Comparison of ENCODE assay signal across 17 cellular contexts in the genomic region with DNA sequence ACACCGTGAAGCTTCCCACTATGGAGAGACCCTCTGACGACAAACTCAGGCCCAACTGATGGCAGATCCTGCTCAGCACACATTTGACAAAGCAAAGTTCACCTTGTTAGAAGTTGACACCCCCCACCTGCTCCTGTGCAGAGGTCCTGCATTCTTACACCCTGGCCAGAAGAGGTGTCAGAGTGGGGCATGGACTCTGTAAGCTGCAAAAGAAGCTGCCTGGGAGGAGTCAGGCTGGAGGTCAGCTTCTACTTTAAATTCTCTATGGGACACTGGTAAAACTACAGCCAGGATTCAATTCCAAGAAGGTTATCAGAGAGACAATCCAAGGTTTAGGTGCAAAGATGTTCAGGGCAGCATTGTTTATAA. TPM values are rescaled to one million over a fixed set of nuclear protein-coding genes. Genes with fewer than 3 reads are reported as not detected.
DNase-seq lines count a peak whose midpoint lies in the region; ATAC-seq and TF ChIP-seq lines count a peak whose summit lies in the region.
"Had no signal": no experiment of that assay in that cellular context is flagged by ENCODE, and none has a peak within 500 bp of the region (broad histone marks: within the 10 kb centered on the region; RNA-seq: fewer than 3 reads in every experiment).

No MANE protein-coding gene starts in this region.

- peak; percentile 34 for DNase-seq in Calu3
- no peak for DNase-seq in IMR-90
- no peak for DNase-seq in mammary epithelial cell
- no peak for DNase-seq in osteoblast (ENCODE audit: insufficient read length, low spot score, missing footprints)
- no peak for DNase-seq in lower leg skin (ENCODE audit: low spot score in 2 of 2)
- DNase-seq in SJCRH30: no peak
- no peak for DNase-seq in Right ventricle myocardium inferior (ENCODE audit: missing footprints)
- DNase-seq: activated CD8-positive, alpha-beta memory T cell treated with anti-CD3 and anti-CD28 coated beads for 24 hours; DMS79 treated with DMSO at 0.1 percent for 48 hours; left ventricle myocardium inferior; NCI-H1105 treated with DMSO at 0.1 percent for 48 hours; stimulated activated CD4-positive, alpha-beta T cell treated with anti-CD3 and anti-CD28 coated beads, Interleukin-2, amount 100 ng/mL, for 24 hours; stimulated activated CD8-positive, alpha-beta memory T cell treated with anti-CD3 and anti-CD28 coated beads, Interleukin-4, amount 100 ng/mL, for 48 hours had no signal

- H3K14ac ChIP-seq in IMR-90 (replicated peaks; ENCODE audit: low read depth, low read length): peak overlapping the region; percentile 86

- peak overlapping the region; percentile 86 for H3K23ac ChIP-seq in IMR-90 (ENCODE audit: low read depth, low read length)

- peak overlapping the region; percentile 73 for H3K27ac ChIP-seq in IMR-90 (ENCODE audit: insufficient read depth, low read length)
- peak overlapping the region; percentile 84 for H3K27ac ChIP-seq in mammary epithelial cell (ENCODE audit: insufficient read depth, low read depth, low read length)
- peak overlapping the region; percentile 94 for H3K27ac ChIP-seq in osteoblast (ENCODE audit: low read depth, low read length)
- no peak overlapping the region for H3K27ac ChIP-seq in SJCRH30
- H3K27ac ChIP-seq: left ventricle myocardium inferior, SK-N-MC had no signal

- TF ChIP-seq POLR2A in IMR-90 (IDR thresholded peaks at IDR 0.05; ENCODE audit: low read depth, low read length): no peak
- no peak for TF ChIP-seq POLR2A in lower leg skin (IDR thresholded peaks at IDR 0.05)

- H3K18ac ChIP-seq in IMR-90 (ENCODE audit: low read depth, low read length): peak overlapping the region; percentile 91

- peaks cover 48% of the 10 kb centered on the region for H3K36me3 Mint-ChIP-seq in Calu3 (ENCODE audit: insufficient read depth, unreplicated experiment)

- no peak for TF ChIP-seq RAD21 in IMR-90 (IDR thresholded peaks at IDR 0.05; ENCODE audit: low read length)

- H3K9me1 ChIP-seq in IMR-90 (ENCODE audit: insufficient read depth, low read length): peaks cover 27% of the 10 kb centered on the region

- peak overlapping the region; percentile 48 to 97 for H4K8ac ChIP-seq in IMR-90 (ENCODE audit: low read depth in 2 of 2, low read length in 2 of 2)

- in situ Hi-C loops in IMR-90 (cut with MboI; ENCODE audit: low sequenced_read_pairs): no loop called here
- in situ Hi-C loops in mammary epithelial cell (cut with MboI; ENCODE audit: low sequenced_read_pairs in 2 of 2): no loop called here

- ATAC-seq in IMR-90 (ENCODE audit: low read depth) (no peak), HG03135 (IDR thresholded peaks at IDR 0.05; ENCODE audit: unreplicated experiment) (no peak), Right ventricle myocardium inferior (no peak)
- ATAC-seq: activated T-helper 17 cell treated with anti-CD3 and anti-CD28 coated beads, Interleukin-2, amount 50 U/mL, for 72 hours; K562 had no signal

- intact Hi-C loops in Calu3 (cut with micrococcal nuclease; ENCODE audit: unreplicated experiment) (loop anchor here (2.0 kb wide), 2 partner anchors 19 to 67 kb away; partner anchors contain the start of gene TNS3), IMR-90 (cut with micrococcal nuclease) (loop anchor here (5.0 kb wide), 1 partner anchor 185 kb away; no protein-coding TSS in a partner anchor), mammary epithelial cell (cut with micrococcal nuclease) (loop anchor here (2.0 to 5.0 kb wide), 2 partner anchors 185 to 485 kb away; partner anchors contain the start of gene UPP1), lower leg skin (cut with DNase I; ENCODE audit: low total_unique reads) (no loop called here), Right ventricle myocardium inferior (cut with DNase I) (no loop called here)

- H3K4me1 Mint-ChIP-seq in Calu3 (ENCODE audit: low read depth, unreplicated experiment): peaks cover 77% of the 10 kb centered on the region
- H3K4me1 Mint-ChIP-seq: activated T-helper 17 cell treated with anti-CD3 and anti-CD28 coated beads, Interleukin-2, amount 50 U/mL, for 72 hours had no signal

- H3K36me3 ChIP-seq in IMR-90 (ENCODE audit: control insufficient read depth, insufficient read depth, low read length) (no peaks in the 10 kb centered on the region), mammary epithelial cell (ENCODE audit: insufficient read depth, low read length) (no peaks in the 10 kb centered on the region), osteoblast (ENCODE audit: insufficient read depth, low read length) (no peaks in the 10 kb centered on the region), SJCRH30 (no peaks in the 10 kb centered on the region)
- H3K36me3 ChIP-seq: left ventricle myocardium inferior had no signal

- H3K9ac ChIP-seq in IMR-90 (ENCODE audit: low read depth, low read length): peak overlapping the region; percentile 15
- H3K9ac ChIP-seq in mammary epithelial cell (ENCODE audit: insufficient read depth, low read length): peak overlapping the region; percentile 31

- dilution Hi-C loops in IMR-90 (cut with HindIII; ENCODE audit: low sequenced_read_pairs, unreplicated experiment): no loop called here
- dilution Hi-C loops in mammary epithelial cell (cut with HindIII; ENCODE audit: low sequenced_read_pairs): no loop called here

- H3K27me3 Mint-ChIP-seq in Calu3 (ENCODE audit: unreplicated experiment): no peaks in the 10 kb centered on the region

- H2AFZ ChIP-seq in IMR-90 (replicated peaks; ENCODE audit: low read length, poor library complexity) (peak overlapping the region; percentile 59), mammary epithelial cell (ENCODE audit: low read depth, low read length) (peak overlapping the region; percentile 49), osteoblast (ENCODE audit: low read length) (no peak overlapping the region)

- BruUV-seq in Calu3 (replicated peaks; lab: Mats Ljungman, UMichigan) (TSS peak; percentile 75), IMR-90 (replicated peaks; lab: Mats Ljungman, UMichigan) (no TSS peak), mammary epithelial cell (replicated peaks; lab: Mats Ljungman, UMichigan) (no TSS peak)

- H3K4me3 ChIP-seq in IMR-90 (ENCODE audit: insufficient read depth, low read depth, low read length): no peak overlapping the region
- no peak overlapping the region for H3K4me3 ChIP-seq in mammary epithelial cell (replicated peaks in 1 of 3; ENCODE audit: insufficient read depth in 1 of 3, low read depth in 2 of 3, low read length in 3 of 3)
- H3K4me3 ChIP-seq in osteoblast (ENCODE audit: insufficient read depth, low read length): no peak overlapping the region
- no peak overlapping the region for H3K4me3 ChIP-seq in lower leg skin (ENCODE audit: low read depth, poor library complexity, severe bottlenecking)
- H3K4me3 ChIP-seq in SJCRH30: no peak overlapping the region
- H3K4me3 ChIP-seq: K562, left ventricle myocardium inferior, SK-N-MC had no signal

- peak overlapping the region; percentile 98 for H3K4ac ChIP-seq in IMR-90 (ENCODE audit: low read depth, low read length)

- POLR2A ChIA-PET in IMR-90 (lab: Charles Lee; ENCODE audit: unreplicated experiment): interaction anchor here (0.5 to 1.3 kb wide), 2 partner anchors 30 to 31 kb away, joined by 5 to 6 read pairs; no protein-coding TSS in a partner anchor

- H3K4me3 Mint-ChIP-seq in Calu3 (ENCODE audit: low read depth, unreplicated experiment): peak overlapping the region; percentile 35
- H3K4me3 Mint-ChIP-seq: activated T-helper 17 cell treated with anti-CD3 and anti-CD28 coated beads, Interleukin-2, amount 50 U/mL, for 72 hours had no signal

- peak overlapping the region; percentile 100 for H2BK20ac ChIP-seq in IMR-90 (ENCODE audit: low read depth, low read length)

- peaks cover 11% of the 10 kb centered on the region for H3K9me3 ChIP-seq in IMR-90 (ENCODE audit: control insufficient read depth, insufficient read depth, low read length)
- H3K9me3 ChIP-seq in mammary epithelial cell (replicated peaks; ENCODE audit: insufficient read depth, low read length): peaks cover 2% of the 10 kb centered on the region
- peaks cover 14% of the 10 kb centered on the region for H3K9me3 ChIP-seq in osteoblast (ENCODE audit: low read depth, low read length)
- H3K9me3 ChIP-seq in SJCRH30 (replicated peaks): peaks cover 12% of the 10 kb centered on the region; the same call in 1 of the 2 replicates

- H2BK5ac ChIP-seq in IMR-90 (ENCODE audit: low read depth, low read length, poor library complexity, severe bottlenecking): peak overlapping the region; percentile 98

- no peaks in the 10 kb centered on the region for H3K79me2 ChIP-seq in mammary epithelial cell (ENCODE audit: insufficient read depth, low read length)
- no peaks in the 10 kb centered on the region for H3K79me2 ChIP-seq in osteoblast (ENCODE audit: insufficient read depth, low read length)

- peak overlapping the region; percentile 93 for H2AK9ac ChIP-seq in IMR-90 (replicated peaks; ENCODE audit: low read depth, low read length, poor library complexity)

- peak overlapping the region; percentile 97 for H4K91ac ChIP-seq in IMR-90 (ENCODE audit: insufficient read depth, low read depth, low read length)

- peak overlapping the region; percentile 98 for H3K27ac Mint-ChIP-seq in Calu3 (ENCODE audit: unreplicated experiment)
- H3K27ac Mint-ChIP-seq: activated T-helper 17 cell treated with anti-CD3 and anti-CD28 coated beads, Interleukin-2, amount 50 U/mL, for 72 hours had no signal

- peaks cover 39% of the 10 kb centered on the region for H3K4me1 ChIP-seq in IMR-90 (ENCODE audit: control insufficient read depth, insufficient read depth, low read length)
- H3K4me1 ChIP-seq in mammary epithelial cell (ENCODE audit: insufficient read depth, low read length): peaks cover 47% of the 10 kb centered on the region
- peaks cover 49% of the 10 kb centered on the region for H3K4me1 ChIP-seq in osteoblast (ENCODE audit: insufficient read depth, low read length)
- peaks cover 27% of the 10 kb centered on the region for H3K4me1 ChIP-seq in SJCRH30

- H3K9me3 Mint-ChIP-seq in Calu3 (ENCODE audit: low read depth, unreplicated experiment): peaks cover 14% of the 10 kb centered on the region

- no peak for TF ChIP-seq CTCF in Calu3 (IDR thresholded peaks at IDR 0.05; ENCODE audit: unreplicated experiment)
- no peak for TF ChIP-seq CTCF in IMR-90 (conservative IDR thresholded peaks at IDR 0.05; ENCODE audit: low read depth, low read length)
- TF ChIP-seq CTCF in mammary epithelial cell (conservative IDR thresholded peaks at IDR 0.05 in 1 of 2, IDR thresholded peaks at IDR 0.05 in 1 of 2; ENCODE audit: extremely low read depth in 1 of 2, insufficient read depth in 1 of 2, low read depth in 1 of 2, low read length in 2 of 2): no peak
- no peak for TF ChIP-seq CTCF in osteoblast (IDR thresholded peaks at IDR 0.05; ENCODE audit: extremely low read depth, low read depth, low read length)
- TF ChIP-seq CTCF in lower leg skin (IDR thresholded peaks at IDR 0.05): no peak

- WGBS in IMR-90 (ENCODE audit: extremely low coverage in 2 of 2, insufficient read length in 1 of 2), 2 experiments: no CpG with 5 or more reads among the region's 2 CpGs
- WGBS in mammary epithelial cell (ENCODE audit: low coverage, missing lambda C conversion rate): 33% methylated on average over 2 of the region's 2 CpGs
- 91 to 96% methylated on average over 2 of the region's 2 CpGs for WGBS in lower leg skin, 2 donors

- no peaks in the 10 kb centered on the region for H3K27me3 ChIP-seq in IMR-90 (ENCODE audit: control insufficient read depth, insufficient read depth, low read length)
- no peaks in the 10 kb centered on the region for H3K27me3 ChIP-seq in mammary epithelial cell (ENCODE audit: insufficient read depth, low read length)
- no peaks in the 10 kb centered on the region for H3K27me3 ChIP-seq in osteoblast (ENCODE audit: insufficient read depth, low read length)
- H3K27me3 ChIP-seq in SJCRH30: no peaks in the 10 kb centered on the region

- CTCF ChIA-PET in Calu3 (lab: Charles Lee): interaction anchor here (0.7 to 1.6 kb wide), 6 partner anchors 8 to 166 kb away, joined by 3 to 5 read pairs (median 4); no protein-coding TSS in a partner anchor
- CTCF ChIA-PET in IMR-90 (lab: Yijun Ruan, JAX): interaction anchor here (1.5 to 2.0 kb wide), 2 partner anchors 12 to 336 kb away, joined by 5 to 6 read pairs; no protein-coding TSS in a partner anchor
- CTCF ChIA-PET in mammary epithelial cell (lab: Charles Lee; ENCODE audit: low non-redundant PET): interaction anchor here (0.6 kb wide), 1 partner anchor 335 kb away, joined by 5 read pairs; no protein-coding TSS in a partner anchor

- H3K56ac ChIP-seq in IMR-90 (ENCODE audit: extremely low read depth, insufficient read depth, low read length): peak overlapping the region; percentile 88; the same call in 1 of the 2 replicates

- peak overlapping the region; percentile 93 for H2AK5ac ChIP-seq in IMR-90 (ENCODE audit: low read depth, low read length)

- peak overlapping the region; percentile 99 for H2BK120ac ChIP-seq in IMR-90 (ENCODE audit: low read depth, low read length)

- H4K20me1 ChIP-seq in IMR-90 (ENCODE audit: insufficient read depth, low read length) (no peaks in the 10 kb centered on the region), mammary epithelial cell (ENCODE audit: insufficient read depth, low read length) (no peaks in the 10 kb centered on the region), osteoblast (ENCODE audit: insufficient read depth, low read length) (no peaks in the 10 kb centered on the region)

- H4K5ac ChIP-seq in IMR-90 (ENCODE audit: low read depth, low read length): peak overlapping the region; percentile 86

- H2BK15ac ChIP-seq in IMR-90 (ENCODE audit: low read depth, low read length): peak overlapping the region; percentile 81

- H3K4me2 ChIP-seq in IMR-90 (ENCODE audit: low read depth, low read length) (peak overlapping the region; percentile 23; the same call in 1 of the 2 replicates), mammary epithelial cell (ENCODE audit: insufficient read depth, low read depth, low read length) (peak overlapping the region; percentile 69), osteoblast (ENCODE audit: insufficient read depth, low read length) (peak overlapping the region; percentile 74)

- H3K79me1 ChIP-seq in IMR-90 (ENCODE audit: low read depth in 1 of 2, low read length in 2 of 2): peaks cover 0 to 17% of the 10 kb centered on the region in 2 experiments; a peak in 1 of 4 replicates

RNA-seq across cellular contexts. Expression of gene TNS3, which starts 20.0 kb away (rescaled TPM):
- total RNA-seq in Calu3 (2022): 102 and 135 TPM in 2 replicates
- 58.9 and 64.3 TPM in 2 replicates for total RNA-seq in IMR-90 (2012; rRNA removed)
- 75.6 and 79.2 TPM in 2 replicates for polyA plus RNA-seq in IMR-90 (2012; rRNA removed)
- polyA plus RNA-seq in IMR-90 (2012; cell fraction: cytosol; rRNA removed): 45.5 and 62.9 TPM in 2 replicates
- polyA plus RNA-seq in IMR-90 (2012; cell fraction: nucleus; rRNA removed; ENCODE audit: low replicate concordance): 103 and 160 TPM in 2 replicates
- total RNA-seq in mammary epithelial cell: 10 to 100 TPM; 15.0 to 43.5 TPM
- 12.9 TPM for polyA plus RNA-seq in mammary epithelial cell
- polyA minus RNA-seq in mammary epithelial cell: 27.8 TPM
- 67.3 and 88.1 TPM in 2 replicates for total RNA-seq in osteoblast
- 10 to 100 TPM; 19.5 to 33.9 (median 25.5) TPM for total RNA-seq in lower leg skin
- total RNA-seq in SJCRH30 (2014; rRNA removed; shearing (Covaris generic)): 57.6 and 65.1 TPM in 2 replicates
- total RNA-seq in Right ventricle myocardium inferior: 44.8 TPM
- polyA plus RNA-seq: K562 had no signal

Comparison
In these comparisons a context has a peak if more than half of its experiments do, and no peak if none do; other contexts are left out.
1. H3K4me2 ChIP-seq: peak in every context shown above with its lines; median percentile 74 in osteoblast; 69 in mammary epithelial cell; 23 in IMR-90.
2. intact Hi-C loops: an anchor here in Calu3 (2.0 kb wide), IMR-90 (5.0 kb wide) and mammary epithelial cell (2.0 to 5.0 kb wide); none called in lower leg skin and Right ventricle myocardium inferior.